ENCODE assay signal across 1 cellular context in genomic region chr19:49817964-49818690, GRCh38.
TF ChIP-seq lines count a peak whose summit lies in the region.

TSS of gene MED25 (plus strand) at chr19:49818289. CDS start at chr19:49818342, 53 bp downstream.

TF ChIP-seq in HepG2, 621 proteins besides CTCF, POLR2A, EP300 and RAD21 (continued from another document and continues in another):
- TF ChIP-seq FOXO4 (CRISPR knock-in tag; conservative IDR thresholded peaks at IDR 0.05): no peak
- TF ChIP-seq ZNF232 (CRISPR knock-in tag; IDR thresholded peaks at IDR 0.05; ENCODE audit: borderline replicate concordance): peak; percentile 48; the same call in 1 of the 2 replicates
- no peak for TF ChIP-seq SP1 (IDR thresholded peaks at IDR 0.05)
- no peak for TF ChIP-seq SP1 (CRISPR knock-in tag; IDR thresholded peaks at IDR 0.05)
- no peak for TF ChIP-seq FIP1L1 (IDR thresholded peaks at IDR 0.05; ENCODE audit: borderline replicate concordance, insufficient read depth, low read depth, low read length)
- TF ChIP-seq ZIK1 (CRISPR knock-in tag; IDR thresholded peaks at IDR 0.05; ENCODE audit: borderline replicate concordance, low read depth): peak; percentile 58; the same call in 1 of the 2 replicates
- TF ChIP-seq ZNF276 (CRISPR knock-in tag; IDR thresholded peaks at IDR 0.05; ENCODE audit: low read depth): 0 out of 2 replicates have a peak, but pooled peaks have one; percentile 13
- peak; percentile 68; the same call in 1 of the 2 replicates for TF ChIP-seq SMAD3 (CRISPR knock-in tag; IDR thresholded peaks at IDR 0.05)
- TF ChIP-seq MNT (IDR thresholded peaks at IDR 0.05): no peak
- no peak for TF ChIP-seq GTF3A (CRISPR knock-in tag; conservative IDR thresholded peaks at IDR 0.05)
- peak; percentile 62; the same call in 1 of the 2 replicates for TF ChIP-seq TFDP1 (CRISPR knock-in tag; IDR thresholded peaks at IDR 0.05; ENCODE audit: borderline replicate concordance)
- TF ChIP-seq ZHX2 (IDR thresholded peaks at IDR 0.05; ENCODE audit: low read depth): peak; percentile 95
- no peak for TF ChIP-seq ZHX2 (CRISPR knock-in tag; IDR thresholded peaks at IDR 0.05; ENCODE audit: borderline replicate concordance)
- TF ChIP-seq POLR2G (IDR thresholded peaks at IDR 0.05; ENCODE audit: low read depth, low read length): peak; percentile 80
- peak; percentile 86 for TF ChIP-seq GMEB1 (CRISPR knock-in tag; IDR thresholded peaks at IDR 0.05; ENCODE audit: borderline replicate concordance)
- TF ChIP-seq TEAD3 (CRISPR knock-in tag; optimal IDR thresholded peaks at IDR 0.05; ENCODE audit: borderline replicate concordance): peak; percentile 52
- peak; percentile 100 for TF ChIP-seq YY1 (IDR thresholded peaks at IDR 0.05; ENCODE audit: insufficient read depth, insufficient replicate concordance, low read depth, low read length)
- TF ChIP-seq SSRP1 (CRISPR knock-in tag; IDR thresholded peaks at IDR 0.05): no peak
- no peak for TF ChIP-seq ZNF839 (CRISPR knock-in tag; IDR thresholded peaks at IDR 0.05; ENCODE audit: borderline replicate concordance)
- 0 out of 2 replicates have a peak, but pooled peaks have one; percentile 0 for TF ChIP-seq MTA1 (CRISPR knock-in tag; IDR thresholded peaks at IDR 0.05; ENCODE audit: borderline replicate concordance)
- no peak for TF ChIP-seq STAG1 (CRISPR knock-in tag; IDR thresholded peaks at IDR 0.05)
- TF ChIP-seq STAT6 (CRISPR knock-in tag; IDR thresholded peaks at IDR 0.05; ENCODE audit: borderline replicate concordance): no peak
- TF ChIP-seq ZSCAN25 (CRISPR knock-in tag; IDR thresholded peaks at IDR 0.05): peak; percentile 29; the same call in 1 of the 2 replicates
- peak; percentile 48 for TF ChIP-seq RFX1 (IDR thresholded peaks at IDR 0.05)
- TF ChIP-seq ATRX (CRISPR knock-in tag; IDR thresholded peaks at IDR 0.05; ENCODE audit: borderline replicate concordance): no peak
- TF ChIP-seq SALL2 (CRISPR knock-in tag; IDR thresholded peaks at IDR 0.05): peak; percentile 65; the same call in 1 of the 2 replicates
- TF ChIP-seq SRSF1 (optimal IDR thresholded peaks at IDR 0.05; ENCODE audit: low read depth, low read length): no peak
- TF ChIP-seq GATAD2A (CRISPR knock-in tag; IDR thresholded peaks at IDR 0.05): no peak
- TF ChIP-seq ZNF552 (CRISPR knock-in tag; IDR thresholded peaks at IDR 0.05; ENCODE audit: borderline replicate concordance): no peak
- 0 out of 2 replicates have a peak, but pooled peaks have one; percentile 17 for TF ChIP-seq ZBTB26 (CRISPR knock-in tag; IDR thresholded peaks at IDR 0.05; ENCODE audit: borderline replicate concordance)
- no peak for TF ChIP-seq ZNF572 (CRISPR knock-in tag; IDR thresholded peaks at IDR 0.05)
- TF ChIP-seq ATM (IDR thresholded peaks at IDR 0.05; ENCODE audit: borderline replicate concordance): no peak
- TF ChIP-seq STAT5B (CRISPR knock-in tag; IDR thresholded peaks at IDR 0.05): 0 out of 2 replicates have a peak, but pooled peaks have one; percentile 43
- TF ChIP-seq AGO2 (optimal IDR thresholded peaks at IDR 0.05; ENCODE audit: low read depth, low read length): peak; percentile 33
- no peak for TF ChIP-seq SMAD9 (CRISPR knock-in tag; IDR thresholded peaks at IDR 0.05)
- peak; percentile 53 for TF ChIP-seq CREM (IDR thresholded peaks at IDR 0.05)
- no peak for TF ChIP-seq CREM (CRISPR knock-in tag; IDR thresholded peaks at IDR 0.05)
- TF ChIP-seq ZNF556 (CRISPR knock-in tag; IDR thresholded peaks at IDR 0.05; ENCODE audit: borderline replicate concordance): 0 out of 2 replicates have a peak, but pooled peaks have one; percentile 16
- TF ChIP-seq ZNF496 (CRISPR knock-in tag; IDR thresholded peaks at IDR 0.05; ENCODE audit: insufficient replicate concordance): no peak
- TF ChIP-seq KAT7 (CRISPR knock-in tag; IDR thresholded peaks at IDR 0.05; ENCODE audit: borderline replicate concordance): 0 out of 2 replicates have a peak, but pooled peaks have one; percentile 33
- TF ChIP-seq ZNF574 (CRISPR knock-in tag; IDR thresholded peaks at IDR 0.05): peak; percentile 80
